20 cellular contexts compared by ENCODE assay signal in genomic region chr4:40261246-40262078, GRCh38.
DNase-seq lines count a peak whose midpoint lies in the region; ATAC-seq and TF ChIP-seq lines count a peak whose summit lies in the region.
"Had no signal": no experiment of that assay in that cellular context is flagged by ENCODE, and none has a peak within 500 bp of the region (broad histone marks: within the 10 kb centered on the region; RNA-seq: fewer than 3 reads in every experiment).

No MANE protein-coding gene starts in this region.

- H3K27me3 Mint-ChIP-seq in CD8-positive, alpha-beta T cell (ENCODE audit: low read depth): no peaks in the 10 kb centered on the region
- H3K27me3 Mint-ChIP-seq in activated naive CD8-positive, alpha-beta T cell treated with anti-CD3 and anti-CD28 coated beads for 36 hours: no peaks in the 10 kb centered on the region
- no peaks in the 10 kb centered on the region for H3K27me3 Mint-ChIP-seq in mesothelial cell of epicardium (ENCODE audit: low read depth)
- H3K27me3 Mint-ChIP-seq: activated naive CD8-positive, alpha-beta T cell treated with anti-CD3 and anti-CD28 coated beads, Interleukin-2, amount 10 ng/mL, durations not matched to agents 7 days and 5 days; progenitor cell of endocrine pancreas had no signal

- no peak overlapping the region for H2AFZ ChIP-seq in OCI-LY7 (ENCODE audit: low read length)

- no peaks in the 10 kb centered on the region for H3K9me2 ChIP-seq in OCI-LY7 (ENCODE audit: insufficient read depth, low read length)

- no peak overlapping the region for H3K4me2 ChIP-seq in OCI-LY7 (ENCODE audit: low read length)

- no peaks in the 10 kb centered on the region for H3K27me3 ChIP-seq in CD8-positive, alpha-beta T cell (ENCODE audit: insufficient read depth, low read length)
- H3K27me3 ChIP-seq: tibial artery had no signal

- no peak overlapping the region for H3K4me3 ChIP-seq in CD8-positive, alpha-beta T cell (ENCODE audit: low read depth, low read length)
- H3K4me3 ChIP-seq in HEK293 (ENCODE audit: low read depth, low read length) (no peak overlapping the region), OCI-LY7 (ENCODE audit: low read depth, low read length, poor library complexity, severe bottlenecking) (no peak overlapping the region)
- H3K4me3 ChIP-seq: tibial artery had no signal

- TF ChIP-seq CTCF in CD8-positive, alpha-beta T cell (IDR thresholded peaks at IDR 0.05): no peak
- TF ChIP-seq CTCF in HEK293 (tag by site-specific recombination; IDR thresholded peaks at IDR 0.05) (no peak), mesothelial cell of epicardium (IDR thresholded peaks at IDR 0.05; ENCODE audit: unreplicated experiment) (no peak), OCI-LY7 (conservative IDR thresholded peaks at IDR 0.05; ENCODE audit: low read length) (no peak), GM10266 (IDR thresholded peaks at IDR 0.05; ENCODE audit: control insufficient read depth, insufficient read depth, low read depth, missing control alignments) (no peak)

- POLR2A ChIA-PET in CD8-positive, alpha-beta T cell (lab: Charles Lee): no interaction called here
- POLR2A ChIA-PET in HEK293 (lab: Yijun Ruan, JAX) (no interaction called here), OCI-LY7 (lab: Charles Lee) (no interaction called here)

- no peak overlapping the region for H3K4me3 Mint-ChIP-seq in CD8-positive, alpha-beta T cell
- H3K4me3 Mint-ChIP-seq in activated naive CD8-positive, alpha-beta T cell treated with anti-CD3 and anti-CD28 coated beads for 36 hours: no peak overlapping the region
- no peak overlapping the region for H3K4me3 Mint-ChIP-seq in mesothelial cell of epicardium
- H3K4me3 Mint-ChIP-seq: activated naive CD8-positive, alpha-beta T cell treated with anti-CD3 and anti-CD28 coated beads, Interleukin-2, amount 10 ng/mL, durations not matched to agents 7 days and 5 days; dendritic cell treated with granulocyte-macrophage colony-stimulating factor and Interleukin-4, amounts not matched to agents 40 ng/mL and 50 ng/mL, for 4 days had no signal

- no peaks in the 10 kb centered on the region for H3K9me3 ChIP-seq in CD8-positive, alpha-beta T cell (ENCODE audit: low read length)
- no peaks in the 10 kb centered on the region for H3K9me3 ChIP-seq in HEK293 (ENCODE audit: control insufficient read depth, insufficient read depth, low read depth, low read length)
- H3K9me3 ChIP-seq in OCI-LY7 (ENCODE audit: low read length): no peaks in the 10 kb centered on the region
- H3K9me3 ChIP-seq: tibial artery had no signal

- intact Hi-C loops in CD8-positive, alpha-beta T cell (cut with DNase I, micrococcal nuclease): loop anchor here in 1 of 2 experiments (2.0 kb wide), 1 partner anchor 13 kb away; no protein-coding TSS in a partner anchor
- intact Hi-C loops in OCI-LY7 (cut with micrococcal nuclease; ENCODE audit: unreplicated experiment): no loop called here

- H3K36me3 Mint-ChIP-seq in CD8-positive, alpha-beta T cell: no peaks in the 10 kb centered on the region
- H3K36me3 Mint-ChIP-seq in activated naive CD8-positive, alpha-beta T cell treated with anti-CD3 and anti-CD28 coated beads for 36 hours: peaks cover 11% of the 10 kb centered on the region
- H3K36me3 Mint-ChIP-seq in mesothelial cell of epicardium: no peaks in the 10 kb centered on the region
- H3K36me3 Mint-ChIP-seq: activated naive CD8-positive, alpha-beta T cell treated with anti-CD3 and anti-CD28 coated beads, Interleukin-2, amount 10 ng/mL, durations not matched to agents 7 days and 5 days had no signal

- peak overlapping the region; percentile 78 for H3K27ac Mint-ChIP-seq in CD8-positive, alpha-beta T cell
- H3K27ac Mint-ChIP-seq in activated naive CD8-positive, alpha-beta T cell treated with anti-CD3 and anti-CD28 coated beads for 36 hours: peak overlapping the region; percentile 70
- peak overlapping the region; percentile 32 for H3K27ac Mint-ChIP-seq in mesothelial cell of epicardium
- H3K27ac Mint-ChIP-seq: activated naive CD8-positive, alpha-beta T cell treated with anti-CD3 and anti-CD28 coated beads, Interleukin-2, amount 10 ng/mL, durations not matched to agents 7 days and 5 days; dendritic cell treated with granulocyte-macrophage colony-stimulating factor and Interleukin-4, amounts not matched to agents 40 ng/mL and 50 ng/mL, for 4 days; progenitor cell of endocrine pancreas had no signal

- no peak overlapping the region for H3K27ac ChIP-seq in CD8-positive, alpha-beta T cell (ENCODE audit: low read depth, low read length)
- H3K27ac ChIP-seq in HEK293 (ENCODE audit: extremely low read depth, low read depth, low read length) (no peak overlapping the region), OCI-LY7 (ENCODE audit: low read depth, low read length, poor library complexity, severe bottlenecking) (no peak overlapping the region)
- H3K27ac ChIP-seq: tibial artery had no signal

- no peaks in the 10 kb centered on the region for H3K79me2 ChIP-seq in OCI-LY7 (ENCODE audit: insufficient read depth, low read depth, low read length)

- peaks cover 86% of the 10 kb centered on the region for H3K4me1 ChIP-seq in CD8-positive, alpha-beta T cell (ENCODE audit: insufficient read depth, low read length)
- H3K4me1 ChIP-seq in HEK293 (ENCODE audit: control insufficient read depth, insufficient read depth, low read length) (peaks cover 5% of the 10 kb centered on the region; the same call in 1 of the 2 replicates), OCI-LY7 (ENCODE audit: insufficient read depth, low read length, poor library complexity, severe bottlenecking) (peaks cover 4% of the 10 kb centered on the region)
- H3K4me1 ChIP-seq: tibial artery had no signal

- ATAC-seq in CD8-positive, alpha-beta T cell: no peak

- no peaks in the 10 kb centered on the region for H3K36me3 ChIP-seq in CD8-positive, alpha-beta T cell (ENCODE audit: insufficient read depth, low read length)
- no peaks in the 10 kb centered on the region for H3K36me3 ChIP-seq in HEK293 (ENCODE audit: control insufficient read depth in 2 of 2, insufficient read depth in 1 of 2, low read length in 2 of 2)
- no peaks in the 10 kb centered on the region for H3K36me3 ChIP-seq in OCI-LY7 (ENCODE audit: insufficient read depth, low read length)
- H3K36me3 ChIP-seq: tibial artery had no signal

- DNase-seq in CD8-positive, alpha-beta T cell: no peak
- DNase-seq in activated naive CD8-positive, alpha-beta T cell treated with anti-CD3 and anti-CD28 coated beads for 36 hours: no peak
- no peak for DNase-seq in mesothelial cell of epicardium (ENCODE audit: low spot score in 2 of 2, unreplicated experiment in 2 of 2)
- DNase-seq in OCI-LY7 (ENCODE audit: low spot score): no peak
- no peak for DNase-seq in RPMI8226
- no peak for DNase-seq in GM10266 (ENCODE audit: extremely low spot score)
- no peak for DNase-seq in T-helper 9 cell
- DNase-seq: activated naive CD8-positive, alpha-beta T cell treated with anti-CD3 and anti-CD28 coated beads, Interleukin-2, amount 10 ng/mL, durations not matched to agents 7 days and 5 days; activated T-cell treated with anti-CD3 and anti-CD28 coated beads, Interleukin-2, amount 50 U/mL, for 1 hour; Calu3; EL; hypothalamus; islet precursor cell; NCI-H1105; stimulated activated CD4-positive, alpha-beta T cell treated with anti-CD3 and anti-CD28 coated beads, Interleukin-1b, Interleukin-23, amount 100 ng/mL, for 48 hours; stimulated activated naive CD8-positive, alpha-beta T cell treated with anti-CD3 and anti-CD28 coated beads, Interleukin-15, Interleukin-2, amounts not matched to agents 100 U/mL and 50 U/mL, for 24 hours; tibial artery had no signal

- peaks cover 78% of the 10 kb centered on the region for H3K4me1 Mint-ChIP-seq in CD8-positive, alpha-beta T cell (ENCODE audit: low read depth)
- peaks cover 78% of the 10 kb centered on the region for H3K4me1 Mint-ChIP-seq in activated naive CD8-positive, alpha-beta T cell treated with anti-CD3 and anti-CD28 coated beads for 36 hours
- peaks cover 19% of the 10 kb centered on the region for H3K4me1 Mint-ChIP-seq in mesothelial cell of epicardium

- CTCF ChIA-PET in CD8-positive, alpha-beta T cell (lab: Charles Lee): interaction anchor here (0.8 to 1.0 kb wide), 2 partner anchors 23 to 48 kb away, joined by 4 read pairs; no protein-coding TSS in a partner anchor
- CTCF ChIA-PET in HEK293 (lab: Yijun Ruan, JAX): interaction anchor here (0.5 kb wide), 1 partner anchor 42 kb away, joined by 3 read pairs; no protein-coding TSS in a partner anchor
- CTCF ChIA-PET in OCI-LY7 (lab: Charles Lee; ENCODE audit: unreplicated experiment): no interaction called here

- no peaks in the 10 kb centered on the region for H4K20me1 ChIP-seq in OCI-LY7 (ENCODE audit: insufficient read depth, low read length)

- no peaks in the 10 kb centered on the region for H3K9me3 Mint-ChIP-seq in CD8-positive, alpha-beta T cell
- peaks cover 2% of the 10 kb centered on the region for H3K9me3 Mint-ChIP-seq in activated naive CD8-positive, alpha-beta T cell treated with anti-CD3 and anti-CD28 coated beads for 36 hours
- H3K9me3 Mint-ChIP-seq in mesothelial cell of epicardium: peaks cover 12% of the 10 kb centered on the region
- H3K9me3 Mint-ChIP-seq: dendritic cell treated with granulocyte-macrophage colony-stimulating factor and Interleukin-4, amounts not matched to agents 40 ng/mL and 50 ng/mL, for 4 days had no signal

- no TSS peak for BruUV-seq in OCI-LY7 (replicated peaks; lab: Mats Ljungman, UMichigan)

TF ChIP-seq in HEK293, 187 proteins besides CTCF, POLR2A, EP300 and RAD21 (continues in another document):
- peak; percentile 45; the same call in 1 of the 2 replicates for TF ChIP-seq SCRT2 (tag by site-specific recombination; IDR thresholded peaks at IDR 0.05)
